Comparison of ENCODE assay signal across 17 cellular contexts in genomic region chr10:69965919-69966662, GRCh38.
DNase-seq lines count a peak whose midpoint lies in the region; ATAC-seq and TF ChIP-seq lines count a peak whose summit lies in the region.
"Had no signal": no experiment of that assay in that cellular context is flagged by ENCODE, and none has a peak within 500 bp of the region (broad histone marks: within the 10 kb centered on the region; RNA-seq: fewer than 3 reads in every experiment).

No MANE protein-coding gene starts in this region.

- no peak overlapping the region for H3K4me3 ChIP-seq in right atrium auricular region
- H3K4me3 ChIP-seq in choroid plexus epithelial cell (ENCODE audit: low read depth, low read length), result no peak overlapping the region
- H3K4me3 ChIP-seq: ascending aorta, GM12878 had no signal

- no peaks in the 10 kb centered on the region for H3K4me1 ChIP-seq in right atrium auricular region
- H3K4me1 ChIP-seq: ascending aorta had no signal

- no peaks in the 10 kb centered on the region for H3K36me3 ChIP-seq in right atrium auricular region
- H3K36me3 ChIP-seq: ascending aorta had no signal

- TF ChIP-seq CTCF in right atrium auricular region (IDR thresholded peaks at IDR 0.05), result no peak
- TF ChIP-seq CTCF in choroid plexus epithelial cell (conservative IDR thresholded peaks at IDR 0.05; ENCODE audit: low read depth, low read length), result no peak

- no peak for ATAC-seq in Right ventricle myocardium superior (ENCODE audit: poor library complexity)
- no peak for ATAC-seq in HG03175 (IDR thresholded peaks at IDR 0.05; ENCODE audit: unreplicated experiment)
- ATAC-seq: GM12878, WTC11 had no signal

- H3K27ac ChIP-seq in right atrium auricular region, result no peak overlapping the region
- H3K27ac ChIP-seq: ascending aorta had no signal

- in situ Hi-C loops in G401 (cut with HindIII; ENCODE audit: low sequenced_read_pairs), result no loop called here

- intact Hi-C loops in Right ventricle myocardium superior (cut with DNase I), result no loop called here

- peak; percentile 28 for DNase-seq in right atrium auricular region (ENCODE audit: low spot score)
- no peak for DNase-seq in Right ventricle myocardium superior
- DNase-seq in choroid plexus epithelial cell (ENCODE audit: low read depth), result peak; percentile 45
- DNase-seq in left kidney (ENCODE audit: low read depth, low spot score), result peak; percentile 27
- DNase-seq in NCI-H1105 (lab: John Stamatoyannopoulos, UW), result no peak
- DNase-seq in G401 (ENCODE audit: low spot score), result no peak
- DNase-seq in stimulated activated CD8-positive, alpha-beta memory T cell treated with anti-CD3 and anti-CD28 coated beads, Interleukin-4, amount 100 ng/mL, for 48 hours, result no peak
- DNase-seq: activated CD4-positive, alpha-beta memory T cell treated with anti-CD3 and anti-CD28 coated beads for 36 hours; activated naive CD4-positive, alpha-beta T cell treated with anti-CD3 and anti-CD28 coated beads, Interleukin-2, amount 50 U/mL, for 16 hours; NCI-H1694 treated with DMSO at 0.1 percent for 48 hours; NCI-H2227 treated with DMSO at 0.1 percent for 48 hours; nucleus accumbens; retina had no signal

- H3K9me3 ChIP-seq in right atrium auricular region, result no peaks in the 10 kb centered on the region
- H3K9me3 ChIP-seq: ascending aorta had no signal

- no peaks in the 10 kb centered on the region for H3K27me3 ChIP-seq in right atrium auricular region
- H3K27me3 ChIP-seq: ascending aorta had no signal

Comparison
In these comparisons a context has a peak if more than half of its experiments do, and no peak if none do; other contexts are left out.
1. DNase-seq: peak in right atrium auricular region (single experiment), choroid plexus epithelial cell (single experiment) and left kidney (single experiment); none in Right ventricle myocardium superior (single experiment), NCI-H1105 (single experiment), G401 (single experiment) and stimulated activated CD8-positive, alpha-beta memory T cell treated with anti-CD3 and anti-CD28 coated beads, Interleukin-4, amount 100 ng/mL, for 48 hours (single experiment).